36 cellular contexts compared by ENCODE assay signal in genomic region chr1:109470245-109470644, GRCh38. TPM values are rescaled to one million over a fixed set of nuclear protein-coding genes. Genes with fewer than 3 reads are reported as not detected.
"Had no signal": no experiment of that assay in that cellular context is flagged by ENCODE, and none has a peak within 500 bp of the region (broad histone marks: within the 10 kb centered on the region; RNA-seq: fewer than 3 reads in every experiment).

No MANE protein-coding gene starts in this region.

- H3K27me3 ChIP-seq: ascending aorta had no signal

- H3K27ac ChIP-seq: ascending aorta, cardiac muscle cell, Peyer's patch, WERI-Rb-1 had no signal

- H3K36me3 ChIP-seq: ascending aorta, cardiac muscle cell, MG63, Peyer's patch, WERI-Rb-1 had no signal

- H3K4me1 ChIP-seq: ascending aorta had no signal

- H3K4me3 ChIP-seq: ascending aorta, cardiac muscle cell, MG63, Peyer's patch had no signal

- H3K9me3 ChIP-seq: ascending aorta, MG63, Peyer's patch had no signal

- DNase-seq: activated CD4-positive, alpha-beta T cell treated with anti-CD3 and anti-CD28 coated beads for 1 hour; activated CD4-positive, alpha-beta T cell treated with anti-CD3 and anti-CD28 coated beads for 48 hours; activated CD4-positive, CD25-positive, alpha-beta regulatory T cell; activated CD8-positive, alpha-beta T cell treated with anti-CD3 and anti-CD28 coated beads for 36 hours; activated effector memory CD4-positive, alpha-beta T cell treated with anti-CD3 and anti-CD28 coated beads, Interleukin-2, amount 50 U/mL, for 16 hours; activated naive CD4-positive, alpha-beta T cell; activated naive CD4-positive, alpha-beta T cell treated with anti-CD3 and anti-CD28 coated beads, Interleukin-2, amount 50 U/mL, for 16 hours; activated naive CD8-positive, alpha-beta T cell treated with anti-CD3 and anti-CD28 coated beads for 36 hours; activated T-cell treated with anti-CD3 and anti-CD28 coated beads, Interleukin-2, amount 50 U/mL, for 1 hour; activated T-cell treated with anti-CD3 and anti-CD28 coated beads, Interleukin-2, amount 50 U/mL, for 72 hours; amniotic stem cell; Kasumi-1; MG63; MV-4-11; NCI-H1092; NCI-H146; NCI-H187; NCI-H2029 treated with DMSO at 0.1 percent for 48 hours; NCI-H2107; NCI-H2171; NCI-H510A; NCI-H526; NCI-H748 treated with DMSO at 0.1 percent for 48 hours; NK-92 treated with Interleukin-12 subunit alpha and Interleukin-12 subunit beta, amount 100 ng/mL, for 24 hours; PC-3; Peyer's patch; RPMI8226; SIG-M5; SW 1271; T-helper 1 cell; T-helper 2 cell; T1000; WERI-Rb-1 had no signal

RNA-seq across cellular contexts. Expression of gene SYPL2, which starts 3.9 kb away (rescaled TPM):
- total RNA-seq: activated CD8-positive, alpha-beta T cell treated with anti-CD3 and anti-CD28 coated beads for 36 hours; activated naive CD8-positive, alpha-beta T cell treated with anti-CD3 and anti-CD28 coated beads for 36 hours; activated T-helper 17 cell treated with anti-CD3 and anti-CD28 coated beads, Interleukin-2, amount 50 U/mL, for 72 hours; PC-3 had no signal
